8 cellular contexts compared by ENCODE assay signal in the genomic region with DNA sequence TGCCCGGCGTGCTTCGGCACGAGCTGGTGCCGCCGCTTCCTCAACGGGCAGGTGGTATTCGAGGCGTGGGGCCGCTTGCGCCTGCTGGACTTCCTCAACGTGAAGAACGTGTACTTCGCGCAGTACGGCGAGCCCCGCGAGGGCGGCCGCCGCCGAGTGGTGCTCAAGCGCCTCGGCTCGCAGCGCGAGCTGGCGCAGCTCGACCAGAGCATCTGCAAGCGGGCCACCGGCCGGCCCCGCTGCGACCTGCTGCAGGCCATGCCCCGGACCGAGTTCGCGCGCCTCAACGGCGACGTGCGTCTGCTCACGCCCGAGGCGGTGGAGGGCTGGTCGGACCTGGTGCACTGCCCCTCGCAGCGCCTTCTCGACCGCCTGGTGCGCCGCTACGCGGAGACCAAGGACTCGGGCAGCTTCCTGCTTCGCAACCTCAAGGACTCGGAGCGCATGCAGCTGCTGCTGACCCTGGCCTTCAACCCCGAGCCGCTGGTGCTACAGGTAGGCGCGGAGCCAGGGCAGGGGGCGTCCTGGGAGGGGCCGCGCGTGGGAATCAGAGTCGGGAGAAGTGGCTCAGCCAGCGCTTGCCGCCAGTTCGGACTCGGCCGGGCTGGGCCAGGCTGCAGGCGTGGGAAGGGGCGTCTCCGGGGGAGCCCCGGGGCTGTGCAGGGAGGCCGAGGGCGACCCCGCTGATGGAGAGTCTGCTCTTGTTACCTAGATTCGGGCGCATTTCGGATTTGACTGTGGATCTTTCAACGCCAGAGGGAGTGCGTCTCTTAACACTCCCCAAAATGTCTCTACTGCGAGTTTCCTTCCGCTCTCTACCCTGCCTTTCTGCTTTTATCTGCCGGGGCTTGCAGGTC. TPM values are rescaled to one million over a fixed set of nuclear protein-coding genes. Genes with fewer than 3 reads are reported as not detected.
DNase-seq lines count a peak whose midpoint lies in the region; ATAC-seq and TF ChIP-seq lines count a peak whose summit lies in the region.

No MANE protein-coding gene starts in this region.

- H3K4me1 ChIP-seq in iPS-15b (ENCODE audit: control insufficient read depth, insufficient read depth, low read length): peaks cover 11% of the 10 kb centered on the region

- H3K4me3 ChIP-seq in iPS-15b (ENCODE audit: low read depth, low read length) (peak overlapping the region; percentile 91), skeletal muscle cell (ENCODE audit: low read depth, low read length) (peak overlapping the region; percentile 98)

- ATAC-seq in GM18511 (IDR thresholded peaks at IDR 0.05; ENCODE audit: unreplicated experiment): peak; percentile 41
- peak; percentile 33 for ATAC-seq in HG03045 (IDR thresholded peaks at IDR 0.05; ENCODE audit: unreplicated experiment)

- H3K4me1 Mint-ChIP-seq in MCF 10A (ENCODE audit: insufficient read depth, unreplicated experiment): peaks cover 14% of the 10 kb centered on the region

- POLR2A ChIA-PET in MCF 10A (lab: Yijun Ruan, JAX): interaction anchor here (0.6 to 3.6 kb wide), 32 partner anchors 9 to 1795 kb away, joined by 3 to 58 read pairs (median 4); a partner anchor contains a TSS

- peak overlapping the region; percentile 93 for H3K4me3 Mint-ChIP-seq in MCF 10A (ENCODE audit: unreplicated experiment)

- CTCF ChIA-PET in MCF 10A (lab: Yijun Ruan, JAX): interaction anchor here (0.6 to 2.5 kb wide), 24 partner anchors 13 to 1795 kb away, joined by 3 to 21 read pairs (median 4); no protein-coding TSS in a partner anchor

- H3K27me3 ChIP-seq in iPS-15b (ENCODE audit: control insufficient read depth, insufficient read depth, low read length): no peaks in the 10 kb centered on the region

- intact Hi-C loops in MCF 10A (cut with micrococcal nuclease): loop anchor here (1.0 to 10.0 kb wide), 7 partner anchors 190 to 1796 kb away; no protein-coding TSS in a partner anchor

- H3K27me3 Mint-ChIP-seq in MCF 10A (ENCODE audit: insufficient read depth, unreplicated experiment): no peaks in the 10 kb centered on the region

- TF ChIP-seq CTCF in MCF 10A (IDR thresholded peaks at IDR 0.05; ENCODE audit: unreplicated experiment): peak; percentile 46

- H3K27ac Mint-ChIP-seq in MCF 10A (ENCODE audit: low read depth, unreplicated experiment): peak overlapping the region; percentile 98

- DNase-seq in A172 (ENCODE audit: low spot score) (peak; percentile 46), NCI-H2081 treated with DMSO at 0.1 percent for 48 hours (lab: John Stamatoyannopoulos, UW) (peak; percentile 88), UCSD-AML1 (lab: John Stamatoyannopoulos, UW; ENCODE audit: unreplicated experiment) (peak; percentile 74), MCF 10A (ENCODE audit: unreplicated experiment) (peak; percentile 89), skeletal muscle cell (ENCODE audit: low read depth) (peak; percentile 53)

- H3K36me3 ChIP-seq in iPS-15b (ENCODE audit: control insufficient read depth, insufficient read depth, low read length): no peaks in the 10 kb centered on the region

- no peaks in the 10 kb centered on the region for H3K9me3 ChIP-seq in iPS-15b (ENCODE audit: control insufficient read depth, insufficient read depth, low read length)

- BruUV-seq in MCF 10A (replicated peaks; lab: Mats Ljungman, UMichigan): no TSS peak

- H3K9ac ChIP-seq in iPS-15b (ENCODE audit: low read depth, low read length): peak overlapping the region; percentile 81

- H3K36me3 Mint-ChIP-seq in MCF 10A (ENCODE audit: insufficient read depth, unreplicated experiment): peaks cover 13% of the 10 kb centered on the region

- H3K9me3 Mint-ChIP-seq in MCF 10A (ENCODE audit: unreplicated experiment): no peaks in the 10 kb centered on the region

RNA-seq across cellular contexts. Expression of a gene that starts 1.1 kb away (rescaled TPM):
- total RNA-seq in A172 (2014; rRNA removed; shearing (Covaris generic)): 18.3 and 22.2 TPM in 2 replicates
- 5.8 and 7.5 TPM in 2 replicates for total RNA-seq in MCF 10A (2022)

Comparison
In these comparisons a context has a peak if more than half of its experiments do, and no peak if none do; other contexts are left out.
1. Peak in every context shown above with its lines: DNase-seq, ATAC-seq and H3K4me3 ChIP-seq.